Comparison of ENCODE assay signal across 23 cellular contexts in the genomic region with DNA sequence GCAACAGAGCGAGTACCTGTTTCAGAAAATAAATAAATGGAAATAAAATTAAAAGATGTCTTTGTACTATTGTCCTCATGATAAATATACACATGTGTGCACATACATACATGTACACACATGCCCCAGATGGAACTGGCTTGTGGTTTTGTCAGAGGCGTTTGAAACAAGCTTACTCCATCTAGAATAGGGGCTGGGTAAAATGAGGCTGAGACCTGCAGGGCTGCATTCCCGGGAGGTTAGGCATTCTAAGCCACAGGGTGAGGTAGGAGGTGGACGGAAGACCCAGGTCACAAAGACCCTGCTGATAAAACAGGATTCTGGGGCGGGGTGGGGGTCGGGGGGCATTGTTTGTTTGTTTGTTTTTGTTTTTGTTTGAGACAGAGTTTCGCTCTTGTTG. TPM values are rescaled to one million over a fixed set of nuclear protein-coding genes. Genes with fewer than 3 reads are reported as not detected.
DNase-seq lines count a peak whose midpoint lies in the region; ATAC-seq and TF ChIP-seq lines count a peak whose summit lies in the region.
"Had no signal": no experiment of that assay in that cellular context is flagged by ENCODE, and none has a peak within 500 bp of the region (broad histone marks: within the 10 kb centered on the region; RNA-seq: fewer than 3 reads in every experiment).

No MANE protein-coding gene starts in this region.

- no peak overlapping the region for H3K4me3 ChIP-seq in endodermal cell (ENCODE audit: low read length)
- H3K4me3 ChIP-seq in esophagus muscularis mucosa, result no peak overlapping the region
- H3K4me3 ChIP-seq: A549; BLaER1 treated with 17β-estradiol and CSF1 and Interleukin-3, amounts not matched to agents 10 nM and 100 nM; GM23338; SK-N-MC had no signal

- H3K27me3 ChIP-seq in endodermal cell (ENCODE audit: control insufficient read depth, insufficient read depth, low read length, poor library complexity, severe bottlenecking) (no peaks in the 10 kb centered on the region), esophagus muscularis mucosa (no peaks in the 10 kb centered on the region)
- H3K27me3 ChIP-seq: BLaER1 treated with 17β-estradiol and CSF1 and Interleukin-3, amounts not matched to agents 10 nM and 100 nM had no signal

- TF ChIP-seq EP300 in Ishikawa (IDR thresholded peaks at IDR 0.05; ENCODE audit: borderline replicate concordance) (no peak), esophagus muscularis mucosa (IDR thresholded peaks at IDR 0.05) (no peak)

- H3K4me1 ChIP-seq in endodermal cell (ENCODE audit: control insufficient read depth, insufficient read depth, low read length), result no peaks in the 10 kb centered on the region
- peaks cover 13 to 19% (median 18%) of the 10 kb centered on the region in 4 donors for H3K4me1 ChIP-seq in esophagus muscularis mucosa

- no peak for TF ChIP-seq POLR2A in esophagus muscularis mucosa (IDR thresholded peaks at IDR 0.05; ENCODE audit: low read depth)

- no peak overlapping the region for H3K4me3 Mint-ChIP-seq in endodermal cell
- H3K4me3 Mint-ChIP-seq: CD4-positive, alpha-beta T cell; GM23338 had no signal

- H3K9me3 ChIP-seq in endodermal cell (ENCODE audit: control insufficient read depth, low read length), result no peaks in the 10 kb centered on the region
- peaks cover 0 to 2% (median 0%) of the 10 kb centered on the region in 4 donors for H3K9me3 ChIP-seq in esophagus muscularis mucosa
- H3K9me3 ChIP-seq: A549; BLaER1 treated with 17β-estradiol and CSF1 and Interleukin-3, amounts not matched to agents 10 nM and 100 nM had no signal

- intact Hi-C loops in esophagus muscularis mucosa (cut with DNase I), result loop anchor here (10.0 kb wide), 1 partner anchor 106 kb away; a partner anchor contains a TSS

- no peak for DNase-seq in endodermal cell
- peak; percentile 89 for DNase-seq in islet precursor cell
- no peak for DNase-seq in T-helper 1 cell
- DNase-seq in esophagus muscularis mucosa (ENCODE audit: extremely low spot score), result no peak
- DNase-seq in NAMALWA (ENCODE audit: low spot score), result no peak
- DNase-seq: AML-193; CD4-positive, alpha-beta T cell; HCEC 1CT; IMR-90; NCI-H1105; NCI-H1694; NCI-H2029 treated with DMSO at 0.1 percent for 48 hours; NCI-H2227 treated with DMSO at 0.1 percent for 48 hours; NCI-H510A; NCI-H69; SIG-M5 had no signal

- H3K27me3 Mint-ChIP-seq in endodermal cell (ENCODE audit: insufficient read depth), result peaks cover 4% of the 10 kb centered on the region

- 84 to 97% methylated on average over 5 to 7 of the region's 7 CpGs for WGBS in endodermal cell (ENCODE audit: insufficient coverage in 1 of 2, insufficient read length in 1 of 2), 2 experiments
- 78% methylated on average over 7 of the region's 7 CpGs for WGBS in esophagus muscularis mucosa

- no peak overlapping the region for H3K27ac ChIP-seq in endodermal cell (ENCODE audit: low read depth, low read length)
- H3K27ac ChIP-seq in esophagus muscularis mucosa (replicated peaks in 1 of 4), result no peak overlapping the region
- H3K27ac ChIP-seq: BLaER1 treated with 17β-estradiol and CSF1 and Interleukin-3, amounts not matched to agents 10 nM and 100 nM; KMS-11; SK-N-MC had no signal

- peaks cover 13% of the 10 kb centered on the region for H3K4me1 Mint-ChIP-seq in endodermal cell

- no peaks in the 10 kb centered on the region for H3K36me3 Mint-ChIP-seq in endodermal cell (ENCODE audit: low read depth)

- peak overlapping the region; percentile 74 for H3K27ac Mint-ChIP-seq in endodermal cell
- H3K27ac Mint-ChIP-seq: CD4-positive, alpha-beta T cell; GM23338 had no signal

- TF ChIP-seq CTCF in endodermal cell (conservative IDR thresholded peaks at IDR 0.05) (no peak), esophagus muscularis mucosa (IDR thresholded peaks at IDR 0.05) (no peak)

- no peaks in the 10 kb centered on the region for H3K9me3 Mint-ChIP-seq in endodermal cell
- H3K9me3 Mint-ChIP-seq: CD4-positive, alpha-beta T cell had no signal

- H3K36me3 ChIP-seq in endodermal cell (ENCODE audit: control insufficient read depth, insufficient read depth, low read length), result no peaks in the 10 kb centered on the region
- no peaks in the 10 kb centered on the region for H3K36me3 ChIP-seq in esophagus muscularis mucosa
- H3K36me3 ChIP-seq: BLaER1 treated with 17β-estradiol and CSF1 and Interleukin-3, amounts not matched to agents 10 nM and 100 nM had no signal

- ATAC-seq in HG03354 (IDR thresholded peaks at IDR 0.05; ENCODE audit: poor library complexity, severe bottlenecking, unreplicated experiment), result no peak
- ATAC-seq: A549, GM23338 had no signal

- H3K9ac ChIP-seq in endodermal cell (ENCODE audit: extremely low read depth, low read length, poor library complexity, severe bottlenecking), result no peak overlapping the region
- H3K9ac ChIP-seq: BLaER1 treated with 17β-estradiol and CSF1 and Interleukin-3, amounts not matched to agents 10 nM and 100 nM; KMS-11 had no signal

- no peak for TF ChIP-seq RAD21 in Ishikawa (IDR thresholded peaks at IDR 0.05; ENCODE audit: low read depth)

TF ChIP-seq in Ishikawa, 13 proteins besides CTCF, POLR2A, EP300 and RAD21:
- TF ChIP-seq, protein P1, sequence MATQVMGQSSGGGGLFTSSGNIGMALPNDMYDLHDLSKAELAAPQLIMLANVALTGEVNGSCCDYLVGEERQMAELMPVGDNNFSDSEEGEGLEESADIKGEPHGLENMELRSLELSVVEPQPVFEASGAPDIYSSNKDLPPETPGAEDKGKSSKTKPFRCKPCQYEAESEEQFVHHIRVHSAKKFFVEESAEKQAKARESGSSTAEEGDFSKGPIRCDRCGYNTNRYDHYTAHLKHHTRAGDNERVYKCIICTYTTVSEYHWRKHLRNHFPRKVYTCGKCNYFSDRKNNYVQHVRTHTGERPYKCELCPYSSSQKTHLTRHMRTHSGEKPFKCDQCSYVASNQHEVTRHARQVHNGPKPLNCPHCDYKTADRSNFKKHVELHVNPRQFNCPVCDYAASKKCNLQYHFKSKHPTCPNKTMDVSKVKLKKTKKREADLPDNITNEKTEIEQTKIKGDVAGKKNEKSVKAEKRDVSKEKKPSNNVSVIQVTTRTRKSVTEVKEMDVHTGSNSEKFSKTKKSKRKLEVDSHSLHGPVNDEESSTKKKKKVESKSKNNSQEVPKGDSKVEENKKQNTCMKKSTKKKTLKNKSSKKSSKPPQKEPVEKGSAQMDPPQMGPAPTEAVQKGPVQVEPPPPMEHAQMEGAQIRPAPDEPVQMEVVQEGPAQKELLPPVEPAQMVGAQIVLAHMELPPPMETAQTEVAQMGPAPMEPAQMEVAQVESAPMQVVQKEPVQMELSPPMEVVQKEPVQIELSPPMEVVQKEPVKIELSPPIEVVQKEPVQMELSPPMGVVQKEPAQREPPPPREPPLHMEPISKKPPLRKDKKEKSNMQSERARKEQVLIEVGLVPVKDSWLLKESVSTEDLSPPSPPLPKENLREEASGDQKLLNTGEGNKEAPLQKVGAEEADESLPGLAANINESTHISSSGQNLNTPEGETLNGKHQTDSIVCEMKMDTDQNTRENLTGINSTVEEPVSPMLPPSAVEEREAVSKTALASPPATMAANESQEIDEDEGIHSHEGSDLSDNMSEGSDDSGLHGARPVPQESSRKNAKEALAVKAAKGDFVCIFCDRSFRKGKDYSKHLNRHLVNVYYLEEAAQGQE (IDR thresholded peaks at IDR 0.05; ENCODE audit: low read depth), result no peak
- peak; percentile 30; the same call in 1 of the 2 replicates for TF ChIP-seq TEAD4 (IDR thresholded peaks at IDR 0.05)

RNA-seq across cellular contexts. Expression of a gene that starts 8.1 kb away (rescaled TPM):
- total RNA-seq in endodermal cell (10 to 100 TPM; 68.0 to 78.4 TPM), esophagus muscularis mucosa (10 to 100 TPM; 25.3 to 53.9 (median 36.1) TPM)
- polyA plus RNA-seq in endodermal cell (2013, experiment 1 of 2), result 52.3 TPM
- 49.2 TPM for polyA plus RNA-seq in endodermal cell (2013, experiment 2 of 2)
